Comparison of ENCODE assay signal across 1 cellular context in genomic region chr12:49264466-49264872, GRCh38.
TF ChIP-seq lines count a peak whose summit lies in the region.

No MANE protein-coding gene starts in this region.

TF ChIP-seq in GM12878, 131 proteins besides CTCF, POLR2A, EP300 and RAD21 (continued from another document and continues in another):
- TF ChIP-seq CBX3 (IDR thresholded peaks at IDR 0.05; ENCODE audit: borderline replicate concordance, low read depth), result no peak
- no peak for TF ChIP-seq FOXK2 (IDR thresholded peaks at IDR 0.05)
- no peak for TF ChIP-seq YBX1 (IDR thresholded peaks at IDR 0.05)
- TF ChIP-seq SUPT20H (IDR thresholded peaks at IDR 0.05; ENCODE audit: borderline replicate concordance, control insufficient read depth, low read depth, low read length), result no peak
- TF ChIP-seq CREB1 (IDR thresholded peaks at IDR 0.05; ENCODE audit: low read depth), result no peak
- TF ChIP-seq SIN3A (IDR thresholded peaks at IDR 0.05; ENCODE audit: low read depth, low read length), result no peak
- no peak for TF ChIP-seq SMAD1 (IDR thresholded peaks at IDR 0.05; ENCODE audit: low read depth, partially characterized antibody)
- TF ChIP-seq IKZF2 (IDR thresholded peaks at IDR 0.05), result peak; percentile 72 to 77; a peak in 3 of 4 replicates
- TF ChIP-seq NBN (IDR thresholded peaks at IDR 0.05), result no peak; the same call in 1 of the 2 replicates
- TF ChIP-seq PRDM15 (CRISPR knock-in tag; IDR thresholded peaks at IDR 0.05), result no peak
- TF ChIP-seq ELK1 (IDR thresholded peaks at IDR 0.05; ENCODE audit: low read depth, low read length), result 0 out of 2 replicates have a peak, but pooled peaks have one; percentile 1
- no peak for TF ChIP-seq MLLT1 (IDR thresholded peaks at IDR 0.05)
- no peak for TF ChIP-seq JUND (IDR thresholded peaks at IDR 0.05; ENCODE audit: low read depth, low read length)
- peak; percentile 61; the same call in 1 of the 2 replicates for TF ChIP-seq BACH1 (IDR thresholded peaks at IDR 0.05; ENCODE audit: borderline replicate concordance)
- no peak; the same call in 2 of the 3 replicates for TF ChIP-seq POU2F2 (IDR thresholded peaks at IDR 0.05; ENCODE audit: borderline replicate concordance, low read depth, low read length)
- TF ChIP-seq NFIC (IDR thresholded peaks at IDR 0.05; ENCODE audit: low read depth, low read length), result no peak
- no peak for TF ChIP-seq BCLAF1 (IDR thresholded peaks at IDR 0.05)
- TF ChIP-seq SPI1 (IDR thresholded peaks at IDR 0.05; ENCODE audit: borderline replicate concordance, insufficient read depth, low read depth, low read length), result no peak
- TF ChIP-seq RBBP5 (conservative IDR thresholded peaks at IDR 0.05), result no peak
- no peak for TF ChIP-seq MAX (IDR thresholded peaks at IDR 0.05; ENCODE audit: low read depth, low read length)
- no peak for TF ChIP-seq MTA3 (IDR thresholded peaks at IDR 0.05; ENCODE audit: borderline replicate concordance, low read length)
- TF ChIP-seq ATF2 (IDR thresholded peaks at IDR 0.05; ENCODE audit: low read length), result no peak
- no peak for TF ChIP-seq RCOR1 (conservative IDR thresholded peaks at IDR 0.05; ENCODE audit: low read depth, low read length)
- TF ChIP-seq IKZF1 (conservative IDR thresholded peaks at IDR 0.05), result peak; percentile 73
- TF ChIP-seq SMARCA5 (IDR thresholded peaks at IDR 0.05), result peak; percentile 78
- no peak for TF ChIP-seq E2F4 (IDR thresholded peaks at IDR 0.05; ENCODE audit: low read depth, low read length)
- no peak for TF ChIP-seq HDGF (IDR thresholded peaks at IDR 0.05)
- TF ChIP-seq E4F1 (IDR thresholded peaks at IDR 0.05; ENCODE audit: borderline replicate concordance, partially characterized antibody), result peak; percentile 56
- no peak for TF ChIP-seq ZBED1 (IDR thresholded peaks at IDR 0.05; ENCODE audit: borderline replicate concordance)
- TF ChIP-seq ZNF207 (IDR thresholded peaks at IDR 0.05; ENCODE audit: borderline replicate concordance), result no peak
- TF ChIP-seq SP1 (IDR thresholded peaks at IDR 0.05; ENCODE audit: low read depth, low read length), result no peak
- no peak for TF ChIP-seq TARDBP (IDR thresholded peaks at IDR 0.05; ENCODE audit: borderline replicate concordance)
- no peak for TF ChIP-seq ZNF24 (IDR thresholded peaks at IDR 0.05)
- no peak for TF ChIP-seq ZNF384 (IDR thresholded peaks at IDR 0.05; ENCODE audit: borderline replicate concordance, low read depth, low read length)
- no peak for TF ChIP-seq ESRRA (IDR thresholded peaks at IDR 0.05; ENCODE audit: low read length)
- no peak for TF ChIP-seq CUX1 (IDR thresholded peaks at IDR 0.05; ENCODE audit: insufficient replicate concordance, low read depth, low read length)
- TF ChIP-seq ZZZ3 (IDR thresholded peaks at IDR 0.05; ENCODE audit: control insufficient read depth, insufficient read length, low read depth), result no peak
